32 cellular contexts compared by ENCODE assay signal in the genomic region with DNA sequence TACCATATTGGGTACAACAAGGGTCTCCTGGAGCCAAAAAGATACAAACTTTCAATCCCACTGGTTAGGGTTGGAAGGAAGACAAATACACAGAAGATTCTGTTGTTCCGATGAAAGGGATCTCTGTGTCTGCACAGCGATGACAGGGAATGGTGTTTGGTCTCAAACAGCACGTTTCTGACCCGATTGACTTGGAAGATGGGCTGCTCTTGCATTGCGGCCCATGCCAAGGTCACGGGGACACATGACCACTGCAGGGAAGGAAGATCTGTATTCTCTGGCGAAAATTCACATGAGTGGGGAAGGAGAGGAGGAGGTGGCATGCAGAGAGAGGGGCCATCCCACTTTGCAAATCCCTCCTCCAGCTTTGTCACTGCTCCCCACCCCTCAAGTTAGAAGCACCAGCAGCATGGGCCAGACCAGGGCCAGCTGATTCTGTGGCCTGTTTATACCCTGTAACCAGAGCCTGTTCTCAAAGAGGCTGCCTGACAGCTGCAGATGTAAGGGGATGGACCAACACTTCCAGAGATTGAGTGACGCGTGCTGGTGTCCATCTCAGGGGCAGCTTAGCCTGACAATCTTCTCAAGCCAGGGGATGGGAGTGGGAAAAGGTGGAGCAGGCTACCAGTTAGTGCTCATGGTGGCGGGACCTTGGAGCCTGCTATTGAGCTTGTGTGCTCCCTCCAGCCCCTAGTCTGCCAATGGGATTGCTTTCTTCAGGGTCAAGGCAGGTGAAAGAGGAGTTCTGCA. TPM values are rescaled to one million over a fixed set of nuclear protein-coding genes. Genes with fewer than 3 reads are reported as not detected.
DNase-seq lines count a peak whose midpoint lies in the region.
"Had no signal": no experiment of that assay in that cellular context is flagged by ENCODE, and none has a peak within 500 bp of the region (broad histone marks: within the 10 kb centered on the region; RNA-seq: fewer than 3 reads in every experiment).

No MANE protein-coding gene starts in this region.

- no peaks in the 10 kb centered on the region for H3K36me3 Mint-ChIP-seq in activated CD4-positive, alpha-beta T cell treated with anti-CD3 and anti-CD28 coated beads, Interleukin-2, amount 10 ng/mL, durations not matched to agents 7 days and 5 days (ENCODE audit: low read depth)
- H3K36me3 Mint-ChIP-seq: activated naive CD4-positive, alpha-beta T cell treated with anti-CD3 and anti-CD28 coated beads, Interleukin-2, amount 10 ng/mL, durations not matched to agents 7 days and 5 days; naive thymus-derived CD8-positive, alpha-beta T cell had no signal

- DNase-seq in LHCN-M2 (ENCODE audit: low read depth): peak; percentile 45
- DNase-seq in SHP77 treated with DMSO at 0.1 percent for 48 hours (lab: John Stamatoyannopoulos, UW): peak; percentile 25
- DNase-seq in myocyte (ENCODE audit: low read depth): peak; percentile 95
- peak in 2 of 49 donors; percentile 11 to 37 for DNase-seq in substantia nigra (lab: John Stamatoyannopoulos, UW)
- no peak for DNase-seq in activated CD4-positive, alpha-beta T cell treated with anti-CD3 and anti-CD28 coated beads, Interleukin-2, amount 10 ng/mL, durations not matched to agents 7 days and 5 days
- DNase-seq in midbrain (lab: John Stamatoyannopoulos, UW): no peak
- no peak for DNase-seq in T1000 (lab: John Stamatoyannopoulos, UW)
- DNase-seq: activated CD4-positive, alpha-beta T cell treated with anti-CD3 and anti-CD28 coated beads, Interleukin-2, amount 50 U/mL, for 48 hours; activated CD8-positive, alpha-beta memory T cell treated with anti-CD3 and anti-CD28 coated beads, Interleukin-2, amount 50 U/mL, for 48 hours; activated naive CD4-positive, alpha-beta T cell treated with anti-CD3 and anti-CD28 coated beads, Interleukin-2, amount 10 ng/mL, durations not matched to agents 7 days and 5 days; brain microvascular endothelial cell; DMS 273 treated with DMSO at 0.1 percent for 48 hours; EL; GOT3; left lung; naive thymus-derived CD8-positive, alpha-beta T cell; NCI-H1048; NCI-H1694 treated with DMSO at 0.1 percent for 48 hours; NCI-H2171; NCI-H526; NK-92 treated with Interleukin-12 subunit alpha and Interleukin-12 subunit beta, amount 100 ng/mL, for 24 hours; PC-3; stimulated activated CD4-positive, alpha-beta T cell treated with anti-CD3 and anti-CD28 coated beads, Interleukin-1b, Interleukin-23, amount 100 ng/mL, for 48 hours; stimulated activated naive CD4-positive, alpha-beta T cell treated with Interleukin-2 at 50 U/mL for 16 hours; T-helper 2 cell; transverse colon had no signal

- H3K4me1 Mint-ChIP-seq in activated CD4-positive, alpha-beta T cell treated with anti-CD3 and anti-CD28 coated beads, Interleukin-2, amount 10 ng/mL, durations not matched to agents 7 days and 5 days: no peaks in the 10 kb centered on the region
- H3K4me1 Mint-ChIP-seq: activated naive CD4-positive, alpha-beta T cell treated with anti-CD3 and anti-CD28 coated beads, Interleukin-2, amount 10 ng/mL, durations not matched to agents 7 days and 5 days; naive thymus-derived CD8-positive, alpha-beta T cell had no signal

- POLR2A ChIA-PET in activated CD4-positive, alpha-beta T cell treated with anti-CD3 and anti-CD28 coated beads, Interleukin-2, amount 10 ng/mL, durations not matched to agents 7 days and 5 days (lab: Charles Lee): no interaction called here

- H3K27me3 Mint-ChIP-seq in activated CD4-positive, alpha-beta T cell treated with anti-CD3 and anti-CD28 coated beads, Interleukin-2, amount 10 ng/mL, durations not matched to agents 7 days and 5 days: no peaks in the 10 kb centered on the region
- H3K27me3 Mint-ChIP-seq: naive thymus-derived CD8-positive, alpha-beta T cell had no signal

- CTCF ChIA-PET in activated CD4-positive, alpha-beta T cell treated with anti-CD3 and anti-CD28 coated beads, Interleukin-2, amount 10 ng/mL, durations not matched to agents 7 days and 5 days (lab: Charles Lee): interaction anchor here (0.7 kb wide), 1 partner anchor 882 kb away, joined by 3 read pairs; no protein-coding TSS in a partner anchor

- no peak overlapping the region for H3K27ac Mint-ChIP-seq in activated CD4-positive, alpha-beta T cell treated with anti-CD3 and anti-CD28 coated beads, Interleukin-2, amount 10 ng/mL, durations not matched to agents 7 days and 5 days
- H3K27ac Mint-ChIP-seq: activated naive CD4-positive, alpha-beta T cell treated with anti-CD3 and anti-CD28 coated beads, Interleukin-2, amount 10 ng/mL, durations not matched to agents 7 days and 5 days; activated T-helper 1 cell treated with anti-CD3 and anti-CD28 coated beads, Interleukin-12 subunit alpha, Interleukin-12 subunit beta, Interleukin-2, Interleukin-4 antibody, amounts not matched to agents 30 ng/mL and 10 ng/mL and 1 ng/mL, durations not matched to agents 14 hours and 24 hours and 36 hours; naive thymus-derived CD8-positive, alpha-beta T cell had no signal

- no peak overlapping the region for H3K4me3 Mint-ChIP-seq in activated CD4-positive, alpha-beta T cell treated with anti-CD3 and anti-CD28 coated beads, Interleukin-2, amount 10 ng/mL, durations not matched to agents 7 days and 5 days
- H3K4me3 Mint-ChIP-seq: activated naive CD4-positive, alpha-beta T cell treated with anti-CD3 and anti-CD28 coated beads, Interleukin-2, amount 10 ng/mL, durations not matched to agents 7 days and 5 days; activated T-helper 1 cell treated with anti-CD3 and anti-CD28 coated beads, Interleukin-12 subunit alpha, Interleukin-12 subunit beta, Interleukin-2, Interleukin-4 antibody, amounts not matched to agents 30 ng/mL and 10 ng/mL and 1 ng/mL, durations not matched to agents 14 hours and 24 hours and 36 hours; naive thymus-derived CD8-positive, alpha-beta T cell had no signal

- H3K27ac ChIP-seq in substantia nigra (ENCODE audit: low read depth, low read length, poor library complexity, severe bottlenecking): peak overlapping the region; percentile 11
- H3K27ac ChIP-seq: BLaER1, brain microvascular endothelial cell, left lung, transverse colon had no signal

- no peaks in the 10 kb centered on the region for H3K9me3 Mint-ChIP-seq in activated CD4-positive, alpha-beta T cell treated with anti-CD3 and anti-CD28 coated beads, Interleukin-2, amount 10 ng/mL, durations not matched to agents 7 days and 5 days
- H3K9me3 Mint-ChIP-seq: activated naive CD4-positive, alpha-beta T cell treated with anti-CD3 and anti-CD28 coated beads, Interleukin-2, amount 10 ng/mL, durations not matched to agents 7 days and 5 days; activated T-helper 1 cell treated with anti-CD3 and anti-CD28 coated beads, Interleukin-12 subunit alpha, Interleukin-12 subunit beta, Interleukin-2, Interleukin-4 antibody, amounts not matched to agents 30 ng/mL and 10 ng/mL and 1 ng/mL, durations not matched to agents 14 hours and 24 hours and 36 hours; naive thymus-derived CD8-positive, alpha-beta T cell had no signal

RNA-seq across cellular contexts. Expression of gene TNP1, which starts 57.2 kb away (rescaled TPM):
- total RNA-seq in LHCN-M2 (2014; rRNA removed) (not detected in 2 replicates), myocyte (not detected in 2 replicates)
- polyA plus RNA-seq in LHCN-M2 (2012): not detected
- not detected for polyA plus RNA-seq in myocyte (2012)
- total RNA-seq in activated CD4-positive, alpha-beta T cell treated with anti-CD3 and anti-CD28 coated beads, Interleukin-2, amount 10 ng/mL, durations not matched to agents 7 days and 5 days: not detected
- total RNA-seq: activated T-helper 1 cell treated with anti-CD3 and anti-CD28 coated beads, Interleukin-12 subunit alpha, Interleukin-12 subunit beta, Interleukin-2, Interleukin-4 antibody, amounts not matched to agents 30 ng/mL and 10 ng/mL and 1 ng/mL, durations not matched to agents 14 hours and 24 hours and 36 hours; HT1080; left lung; naive thymus-derived CD8-positive, alpha-beta T cell; omental fat pad; PC-3; smooth muscle cell; transverse colon had no signal
- polyA plus RNA-seq: AG04450; naive thymus-derived CD8-positive, alpha-beta T cell; smooth muscle cell had no signal

Comparison
In these comparisons a context has a peak if more than half of its experiments do, and no peak if none do; other contexts are left out.
1. DNase-seq: peak in LHCN-M2 (single experiment), SHP77 treated with DMSO at 0.1 percent for 48 hours (single experiment) and myocyte (single experiment); none in activated CD4-positive, alpha-beta T cell treated with anti-CD3 and anti-CD28 coated beads, Interleukin-2, amount 10 ng/mL, durations not matched to agents 7 days and 5 days (single experiment), midbrain (single experiment) and T1000 (single experiment).